1 cellular context compared by ENCODE assay signal in the genomic region with DNA sequence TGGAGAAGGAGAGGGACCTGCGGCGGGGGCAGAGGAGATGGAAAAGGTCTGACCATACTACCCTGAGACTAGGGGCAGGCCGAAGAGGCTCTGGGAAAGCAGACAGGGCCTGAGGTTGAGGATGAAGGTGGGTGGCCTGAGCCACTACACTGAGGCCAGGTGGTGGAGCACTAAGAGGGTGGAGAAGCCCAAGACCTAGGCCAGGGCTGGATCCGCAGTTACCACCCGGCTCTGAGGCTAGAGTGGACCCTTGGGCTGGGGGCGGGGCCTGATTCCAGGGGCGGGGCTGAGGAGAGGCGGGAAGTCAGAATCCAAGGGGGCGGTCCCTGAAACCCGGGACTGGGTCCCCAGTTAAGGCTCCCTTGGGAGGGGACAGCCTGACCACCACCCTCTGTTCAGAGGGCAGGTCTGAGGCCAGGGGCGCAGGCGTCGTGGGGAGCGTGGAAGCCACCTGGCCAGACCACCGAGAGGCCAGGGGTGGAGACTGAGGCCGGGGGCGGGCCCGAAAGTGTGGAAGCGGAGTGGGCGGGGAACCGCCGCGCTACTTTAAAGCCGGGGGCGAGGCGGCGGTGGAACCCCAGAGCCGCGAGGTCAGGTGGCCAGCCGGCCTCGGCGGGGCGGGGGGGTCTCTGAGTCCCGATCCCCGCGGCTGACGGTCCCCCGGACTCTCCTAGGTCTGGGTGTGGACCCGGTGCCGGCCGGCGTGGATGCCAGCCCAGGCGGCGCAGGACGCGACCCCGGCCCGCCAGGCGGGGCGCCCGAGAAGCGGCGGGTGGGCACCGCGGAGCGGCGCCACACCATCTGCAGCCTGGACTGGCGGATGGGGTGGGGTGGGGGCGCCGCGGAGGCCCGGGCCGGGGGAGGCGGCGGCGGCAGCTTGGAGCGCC.
TF ChIP-seq lines count a peak whose summit lies in the region.

No MANE protein-coding gene starts in this region.

TF ChIP-seq in HepG2, 621 proteins besides CTCF, POLR2A, EP300 and RAD21 (continued from another document and continues in another):
- TF ChIP-seq, protein P1, sequence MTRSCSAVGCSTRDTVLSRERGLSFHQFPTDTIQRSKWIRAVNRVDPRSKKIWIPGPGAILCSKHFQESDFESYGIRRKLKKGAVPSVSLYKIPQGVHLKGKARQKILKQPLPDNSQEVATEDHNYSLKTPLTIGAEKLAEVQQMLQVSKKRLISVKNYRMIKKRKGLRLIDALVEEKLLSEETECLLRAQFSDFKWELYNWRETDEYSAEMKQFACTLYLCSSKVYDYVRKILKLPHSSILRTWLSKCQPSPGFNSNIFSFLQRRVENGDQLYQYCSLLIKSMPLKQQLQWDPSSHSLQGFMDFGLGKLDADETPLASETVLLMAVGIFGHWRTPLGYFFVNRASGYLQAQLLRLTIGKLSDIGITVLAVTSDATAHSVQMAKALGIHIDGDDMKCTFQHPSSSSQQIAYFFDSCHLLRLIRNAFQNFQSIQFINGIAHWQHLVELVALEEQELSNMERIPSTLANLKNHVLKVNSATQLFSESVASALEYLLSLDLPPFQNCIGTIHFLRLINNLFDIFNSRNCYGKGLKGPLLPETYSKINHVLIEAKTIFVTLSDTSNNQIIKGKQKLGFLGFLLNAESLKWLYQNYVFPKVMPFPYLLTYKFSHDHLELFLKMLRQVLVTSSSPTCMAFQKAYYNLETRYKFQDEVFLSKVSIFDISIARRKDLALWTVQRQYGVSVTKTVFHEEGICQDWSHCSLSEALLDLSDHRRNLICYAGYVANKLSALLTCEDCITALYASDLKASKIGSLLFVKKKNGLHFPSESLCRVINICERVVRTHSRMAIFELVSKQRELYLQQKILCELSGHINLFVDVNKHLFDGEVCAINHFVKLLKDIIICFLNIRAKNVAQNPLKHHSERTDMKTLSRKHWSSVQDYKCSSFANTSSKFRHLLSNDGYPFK (CRISPR knock-in tag; IDR thresholded peaks at IDR 0.05; ENCODE audit: borderline replicate concordance): no peak
- TF ChIP-seq JUNB (CRISPR knock-in tag; IDR thresholded peaks at IDR 0.05; ENCODE audit: borderline replicate concordance) (no peak), PCBP1 (IDR thresholded peaks at IDR 0.05; ENCODE audit: borderline replicate concordance, low read depth, low read length) (0 out of 2 replicates have a peak, but pooled peaks have one; percentile 25), YEATS4 (CRISPR knock-in tag; IDR thresholded peaks at IDR 0.05; ENCODE audit: borderline replicate concordance) (no peak), ISL2 (CRISPR knock-in tag; IDR thresholded peaks at IDR 0.05) (no peak), KAT8 (CRISPR knock-in tag; IDR thresholded peaks at IDR 0.05) (no peak), KLF12 (CRISPR knock-in tag; IDR thresholded peaks at IDR 0.05; ENCODE audit: borderline replicate concordance) (no peak; the same call in 1 of the 2 replicates), ZNF747 (CRISPR knock-in tag; IDR thresholded peaks at IDR 0.05; ENCODE audit: borderline replicate concordance) (no peak), NCOA2 (CRISPR knock-in tag; IDR thresholded peaks at IDR 0.05) (no peak), HNRNPH1 (optimal IDR thresholded peaks at IDR 0.05; ENCODE audit: low read depth, low read length) (no peak), SP2 (CRISPR knock-in tag; IDR thresholded peaks at IDR 0.05) (no peak), CENPT (CRISPR knock-in tag; IDR thresholded peaks at IDR 0.05; ENCODE audit: low read depth) (no peak; the same call in 1 of the 2 replicates), NFKB2 (CRISPR knock-in tag; IDR thresholded peaks at IDR 0.05; ENCODE audit: borderline replicate concordance) (no peak), NCOA5 (CRISPR knock-in tag; IDR thresholded peaks at IDR 0.05) (no peak), MIXL1 (CRISPR knock-in tag; IDR thresholded peaks at IDR 0.05) (no peak), ZC3H4 (CRISPR knock-in tag; IDR thresholded peaks at IDR 0.05; ENCODE audit: borderline replicate concordance) (no peak), ZNF772 (CRISPR knock-in tag; IDR thresholded peaks at IDR 0.05) (peak; percentile 61; the same call in 1 of the 2 replicates), ZNF12 (CRISPR knock-in tag; IDR thresholded peaks at IDR 0.05) (no peak), SKI (IDR thresholded peaks at IDR 0.05; ENCODE audit: partially characterized antibody) (peak; percentile 10), HHEX (CRISPR knock-in tag; IDR thresholded peaks at IDR 0.05) (no peak), TSC22D2 (CRISPR knock-in tag; IDR thresholded peaks at IDR 0.05; ENCODE audit: borderline replicate concordance) (no peak), HDAC2 (CRISPR knock-in tag; IDR thresholded peaks at IDR 0.05) (peak; percentile 40), RCOR2 (CRISPR knock-in tag; IDR thresholded peaks at IDR 0.05) (no peak)
- TF ChIP-seq, protein P2, sequence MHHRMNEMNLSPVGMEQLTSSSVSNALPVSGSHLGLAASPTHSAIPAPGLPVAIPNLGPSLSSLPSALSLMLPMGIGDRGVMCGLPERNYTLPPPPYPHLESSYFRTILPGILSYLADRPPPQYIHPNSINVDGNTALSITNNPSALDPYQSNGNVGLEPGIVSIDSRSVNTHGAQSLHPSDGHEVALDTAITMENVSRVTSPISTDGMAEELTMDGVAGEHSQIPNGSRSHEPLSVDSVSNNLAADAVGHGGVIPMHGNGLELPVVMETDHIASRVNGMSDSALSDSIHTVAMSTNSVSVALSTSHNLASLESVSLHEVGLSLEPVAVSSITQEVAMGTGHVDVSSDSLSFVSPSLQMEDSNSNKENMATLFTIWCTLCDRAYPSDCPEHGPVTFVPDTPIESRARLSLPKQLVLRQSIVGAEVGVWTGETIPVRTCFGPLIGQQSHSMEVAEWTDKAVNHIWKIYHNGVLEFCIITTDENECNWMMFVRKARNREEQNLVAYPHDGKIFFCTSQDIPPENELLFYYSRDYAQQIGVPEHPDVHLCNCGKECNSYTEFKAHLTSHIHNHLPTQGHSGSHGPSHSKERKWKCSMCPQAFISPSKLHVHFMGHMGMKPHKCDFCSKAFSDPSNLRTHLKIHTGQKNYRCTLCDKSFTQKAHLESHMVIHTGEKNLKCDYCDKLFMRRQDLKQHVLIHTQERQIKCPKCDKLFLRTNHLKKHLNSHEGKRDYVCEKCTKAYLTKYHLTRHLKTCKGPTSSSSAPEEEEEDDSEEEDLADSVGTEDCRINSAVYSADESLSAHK (CRISPR knock-in tag; IDR thresholded peaks at IDR 0.05; ENCODE audit: borderline replicate concordance): no peak
- TF ChIP-seq, protein P3, sequence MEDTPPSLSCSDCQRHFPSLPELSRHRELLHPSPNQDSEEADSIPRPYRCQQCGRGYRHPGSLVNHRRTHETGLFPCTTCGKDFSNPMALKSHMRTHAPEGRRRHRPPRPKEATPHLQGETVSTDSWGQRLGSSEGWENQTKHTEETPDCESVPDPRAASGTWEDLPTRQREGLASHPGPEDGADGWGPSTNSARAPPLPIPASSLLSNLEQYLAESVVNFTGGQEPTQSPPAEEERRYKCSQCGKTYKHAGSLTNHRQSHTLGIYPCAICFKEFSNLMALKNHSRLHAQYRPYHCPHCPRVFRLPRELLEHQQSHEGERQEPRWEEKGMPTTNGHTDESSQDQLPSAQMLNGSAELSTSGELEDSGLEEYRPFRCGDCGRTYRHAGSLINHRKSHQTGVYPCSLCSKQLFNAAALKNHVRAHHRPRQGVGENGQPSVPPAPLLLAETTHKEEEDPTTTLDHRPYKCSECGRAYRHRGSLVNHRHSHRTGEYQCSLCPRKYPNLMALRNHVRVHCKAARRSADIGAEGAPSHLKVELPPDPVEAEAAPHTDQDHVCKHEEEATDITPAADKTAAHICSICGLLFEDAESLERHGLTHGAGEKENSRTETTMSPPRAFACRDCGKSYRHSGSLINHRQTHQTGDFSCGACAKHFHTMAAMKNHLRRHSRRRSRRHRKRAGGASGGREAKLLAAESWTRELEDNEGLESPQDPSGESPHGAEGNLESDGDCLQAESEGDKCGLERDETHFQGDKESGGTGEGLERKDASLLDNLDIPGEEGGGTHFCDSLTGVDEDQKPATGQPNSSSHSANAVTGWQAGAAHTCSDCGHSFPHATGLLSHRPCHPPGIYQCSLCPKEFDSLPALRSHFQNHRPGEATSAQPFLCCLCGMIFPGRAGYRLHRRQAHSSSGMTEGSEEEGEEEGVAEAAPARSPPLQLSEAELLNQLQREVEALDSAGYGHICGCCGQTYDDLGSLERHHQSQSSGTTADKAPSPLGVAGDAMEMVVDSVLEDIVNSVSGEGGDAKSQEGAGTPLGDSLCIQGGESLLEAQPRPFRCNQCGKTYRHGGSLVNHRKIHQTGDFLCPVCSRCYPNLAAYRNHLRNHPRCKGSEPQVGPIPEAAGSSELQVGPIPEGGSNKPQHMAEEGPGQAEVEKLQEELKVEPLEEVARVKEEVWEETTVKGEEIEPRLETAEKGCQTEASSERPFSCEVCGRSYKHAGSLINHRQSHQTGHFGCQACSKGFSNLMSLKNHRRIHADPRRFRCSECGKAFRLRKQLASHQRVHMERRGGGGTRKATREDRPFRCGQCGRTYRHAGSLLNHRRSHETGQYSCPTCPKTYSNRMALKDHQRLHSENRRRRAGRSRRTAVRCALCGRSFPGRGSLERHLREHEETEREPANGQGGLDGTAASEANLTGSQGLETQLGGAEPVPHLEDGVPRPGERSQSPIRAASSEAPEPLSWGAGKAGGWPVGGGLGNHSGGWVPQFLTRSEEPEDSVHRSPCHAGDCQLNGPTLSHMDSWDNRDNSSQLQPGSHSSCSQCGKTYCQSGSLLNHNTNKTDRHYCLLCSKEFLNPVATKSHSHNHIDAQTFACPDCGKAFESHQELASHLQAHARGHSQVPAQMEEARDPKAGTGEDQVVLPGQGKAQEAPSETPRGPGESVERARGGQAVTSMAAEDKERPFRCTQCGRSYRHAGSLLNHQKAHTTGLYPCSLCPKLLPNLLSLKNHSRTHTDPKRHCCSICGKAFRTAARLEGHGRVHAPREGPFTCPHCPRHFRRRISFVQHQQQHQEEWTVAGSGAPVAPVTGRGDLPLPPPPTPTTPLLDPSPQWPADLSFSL (CRISPR knock-in tag; IDR thresholded peaks at IDR 0.05): no peak
- TF ChIP-seq, protein P4, sequence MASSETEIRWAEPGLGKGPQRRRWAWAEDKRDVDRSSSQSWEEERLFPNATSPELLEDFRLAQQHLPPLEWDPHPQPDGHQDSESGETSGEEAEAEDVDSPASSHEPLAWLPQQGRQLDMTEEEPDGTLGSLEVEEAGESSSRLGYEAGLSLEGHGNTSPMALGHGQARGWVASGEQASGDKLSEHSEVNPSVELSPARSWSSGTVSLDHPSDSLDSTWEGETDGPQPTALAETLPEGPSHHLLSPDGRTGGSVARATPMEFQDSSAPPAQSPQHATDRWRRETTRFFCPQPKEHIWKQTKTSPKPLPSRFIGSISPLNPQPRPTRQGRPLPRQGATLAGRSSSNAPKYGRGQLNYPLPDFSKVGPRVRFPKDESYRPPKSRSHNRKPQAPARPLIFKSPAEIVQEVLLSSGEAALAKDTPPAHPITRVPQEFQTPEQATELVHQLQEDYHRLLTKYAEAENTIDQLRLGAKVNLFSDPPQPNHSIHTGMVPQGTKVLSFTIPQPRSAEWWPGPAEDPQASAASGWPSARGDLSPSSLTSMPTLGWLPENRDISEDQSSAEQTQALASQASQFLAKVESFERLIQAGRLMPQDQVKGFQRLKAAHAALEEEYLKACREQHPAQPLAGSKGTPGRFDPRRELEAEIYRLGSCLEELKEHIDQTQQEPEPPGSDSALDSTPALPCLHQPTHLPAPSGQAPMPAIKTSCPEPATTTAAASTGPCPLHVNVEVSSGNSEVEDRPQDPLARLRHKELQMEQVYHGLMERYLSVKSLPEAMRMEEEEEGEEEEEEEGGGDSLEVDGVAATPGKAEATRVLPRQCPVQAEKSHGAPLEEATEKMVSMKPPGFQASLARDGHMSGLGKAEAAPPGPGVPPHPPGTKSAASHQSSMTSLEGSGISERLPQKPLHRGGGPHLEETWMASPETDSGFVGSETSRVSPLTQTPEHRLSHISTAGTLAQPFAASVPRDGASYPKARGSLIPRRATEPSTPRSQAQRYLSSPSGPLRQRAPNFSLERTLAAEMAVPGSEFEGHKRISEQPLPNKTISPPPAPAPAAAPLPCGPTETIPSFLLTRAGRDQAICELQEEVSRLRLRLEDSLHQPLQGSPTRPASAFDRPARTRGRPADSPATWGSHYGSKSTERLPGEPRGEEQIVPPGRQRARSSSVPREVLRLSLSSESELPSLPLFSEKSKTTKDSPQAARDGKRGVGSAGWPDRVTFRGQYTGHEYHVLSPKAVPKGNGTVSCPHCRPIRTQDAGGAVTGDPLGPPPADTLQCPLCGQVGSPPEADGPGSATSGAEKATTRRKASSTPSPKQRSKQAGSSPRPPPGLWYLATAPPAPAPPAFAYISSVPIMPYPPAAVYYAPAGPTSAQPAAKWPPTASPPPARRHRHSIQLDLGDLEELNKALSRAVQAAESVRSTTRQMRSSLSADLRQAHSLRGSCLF (CRISPR knock-in tag; IDR thresholded peaks at IDR 0.05; ENCODE audit: borderline replicate concordance): no peak
- TF ChIP-seq, protein P5, sequence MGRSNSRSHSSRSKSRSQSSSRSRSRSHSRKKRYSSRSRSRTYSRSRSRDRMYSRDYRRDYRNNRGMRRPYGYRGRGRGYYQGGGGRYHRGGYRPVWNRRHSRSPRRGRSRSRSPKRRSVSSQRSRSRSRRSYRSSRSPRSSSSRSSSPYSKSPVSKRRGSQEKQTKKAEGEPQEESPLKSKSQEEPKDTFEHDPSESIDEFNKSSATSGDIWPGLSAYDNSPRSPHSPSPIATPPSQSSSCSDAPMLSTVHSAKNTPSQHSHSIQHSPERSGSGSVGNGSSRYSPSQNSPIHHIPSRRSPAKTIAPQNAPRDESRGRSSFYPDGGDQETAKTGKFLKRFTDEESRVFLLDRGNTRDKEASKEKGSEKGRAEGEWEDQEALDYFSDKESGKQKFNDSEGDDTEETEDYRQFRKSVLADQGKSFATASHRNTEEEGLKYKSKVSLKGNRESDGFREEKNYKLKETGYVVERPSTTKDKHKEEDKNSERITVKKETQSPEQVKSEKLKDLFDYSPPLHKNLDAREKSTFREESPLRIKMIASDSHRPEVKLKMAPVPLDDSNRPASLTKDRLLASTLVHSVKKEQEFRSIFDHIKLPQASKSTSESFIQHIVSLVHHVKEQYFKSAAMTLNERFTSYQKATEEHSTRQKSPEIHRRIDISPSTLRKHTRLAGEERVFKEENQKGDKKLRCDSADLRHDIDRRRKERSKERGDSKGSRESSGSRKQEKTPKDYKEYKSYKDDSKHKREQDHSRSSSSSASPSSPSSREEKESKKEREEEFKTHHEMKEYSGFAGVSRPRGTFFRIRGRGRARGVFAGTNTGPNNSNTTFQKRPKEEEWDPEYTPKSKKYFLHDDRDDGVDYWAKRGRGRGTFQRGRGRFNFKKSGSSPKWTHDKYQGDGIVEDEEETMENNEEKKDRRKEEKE (IDR thresholded peaks at IDR 0.05): no peak
- TF ChIP-seq, protein P6, sequence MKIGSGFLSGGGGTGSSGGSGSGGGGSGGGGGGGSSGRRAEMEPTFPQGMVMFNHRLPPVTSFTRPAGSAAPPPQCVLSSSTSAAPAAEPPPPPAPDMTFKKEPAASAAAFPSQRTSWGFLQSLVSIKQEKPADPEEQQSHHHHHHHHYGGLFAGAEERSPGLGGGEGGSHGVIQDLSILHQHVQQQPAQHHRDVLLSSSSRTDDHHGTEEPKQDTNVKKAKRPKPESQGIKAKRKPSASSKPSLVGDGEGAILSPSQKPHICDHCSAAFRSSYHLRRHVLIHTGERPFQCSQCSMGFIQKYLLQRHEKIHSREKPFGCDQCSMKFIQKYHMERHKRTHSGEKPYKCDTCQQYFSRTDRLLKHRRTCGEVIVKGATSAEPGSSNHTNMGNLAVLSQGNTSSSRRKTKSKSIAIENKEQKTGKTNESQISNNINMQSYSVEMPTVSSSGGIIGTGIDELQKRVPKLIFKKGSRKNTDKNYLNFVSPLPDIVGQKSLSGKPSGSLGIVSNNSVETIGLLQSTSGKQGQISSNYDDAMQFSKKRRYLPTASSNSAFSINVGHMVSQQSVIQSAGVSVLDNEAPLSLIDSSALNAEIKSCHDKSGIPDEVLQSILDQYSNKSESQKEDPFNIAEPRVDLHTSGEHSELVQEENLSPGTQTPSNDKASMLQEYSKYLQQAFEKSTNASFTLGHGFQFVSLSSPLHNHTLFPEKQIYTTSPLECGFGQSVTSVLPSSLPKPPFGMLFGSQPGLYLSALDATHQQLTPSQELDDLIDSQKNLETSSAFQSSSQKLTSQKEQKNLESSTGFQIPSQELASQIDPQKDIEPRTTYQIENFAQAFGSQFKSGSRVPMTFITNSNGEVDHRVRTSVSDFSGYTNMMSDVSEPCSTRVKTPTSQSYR (CRISPR knock-in tag; IDR thresholded peaks at IDR 0.05; ENCODE audit: borderline replicate concordance): no peak
